Comparison of ENCODE assay signal across 1 cellular context in the genomic region with DNA sequence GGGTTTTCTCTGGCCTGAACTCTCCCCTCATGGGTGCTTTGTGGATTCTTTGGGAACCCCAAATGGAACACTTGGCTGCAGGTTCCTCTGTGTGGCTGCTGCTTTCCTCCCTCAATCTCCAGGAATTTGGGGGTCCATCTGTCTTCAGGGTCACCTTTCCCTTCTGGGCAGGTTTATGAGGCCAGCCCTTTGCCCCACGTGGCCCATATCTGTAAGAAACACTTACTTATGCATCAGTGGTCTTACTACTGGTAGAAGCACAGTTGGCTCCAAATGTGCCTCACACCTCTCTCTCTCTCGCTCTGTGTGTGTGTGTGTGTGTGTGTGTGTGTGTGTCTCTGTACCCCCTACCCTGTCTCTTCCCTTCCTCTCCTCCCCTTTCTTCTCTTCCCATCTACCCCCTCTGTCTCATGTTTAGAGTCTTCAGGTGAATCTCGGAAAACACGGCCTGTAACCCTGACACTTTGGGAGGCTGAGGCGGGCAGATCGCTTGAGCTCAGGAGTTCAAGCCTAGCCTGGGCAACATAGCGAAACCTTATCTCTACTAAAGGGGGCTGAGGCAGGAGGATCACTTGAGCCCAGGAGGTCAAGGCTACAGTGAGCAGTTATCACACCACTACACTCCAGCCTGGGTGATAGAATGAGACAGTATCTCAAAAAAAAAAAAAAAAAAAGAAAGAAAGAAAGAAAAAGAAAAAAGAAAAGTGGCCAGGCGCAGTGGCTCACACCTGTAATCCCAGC.
TF ChIP-seq lines count a peak whose summit lies in the region.

No MANE protein-coding gene starts in this region.

TF ChIP-seq in K562, 482 proteins besides CTCF, POLR2A, EP300 and RAD21 (continued from another document and continues in another):
- no peak for TF ChIP-seq BRD4 (IDR thresholded peaks at IDR 0.05)
- TF ChIP-seq HSF4 (CRISPR knock-in tag; IDR thresholded peaks at IDR 0.05; ENCODE audit: borderline replicate concordance) = no peak
- TF ChIP-seq, protein P1, sequence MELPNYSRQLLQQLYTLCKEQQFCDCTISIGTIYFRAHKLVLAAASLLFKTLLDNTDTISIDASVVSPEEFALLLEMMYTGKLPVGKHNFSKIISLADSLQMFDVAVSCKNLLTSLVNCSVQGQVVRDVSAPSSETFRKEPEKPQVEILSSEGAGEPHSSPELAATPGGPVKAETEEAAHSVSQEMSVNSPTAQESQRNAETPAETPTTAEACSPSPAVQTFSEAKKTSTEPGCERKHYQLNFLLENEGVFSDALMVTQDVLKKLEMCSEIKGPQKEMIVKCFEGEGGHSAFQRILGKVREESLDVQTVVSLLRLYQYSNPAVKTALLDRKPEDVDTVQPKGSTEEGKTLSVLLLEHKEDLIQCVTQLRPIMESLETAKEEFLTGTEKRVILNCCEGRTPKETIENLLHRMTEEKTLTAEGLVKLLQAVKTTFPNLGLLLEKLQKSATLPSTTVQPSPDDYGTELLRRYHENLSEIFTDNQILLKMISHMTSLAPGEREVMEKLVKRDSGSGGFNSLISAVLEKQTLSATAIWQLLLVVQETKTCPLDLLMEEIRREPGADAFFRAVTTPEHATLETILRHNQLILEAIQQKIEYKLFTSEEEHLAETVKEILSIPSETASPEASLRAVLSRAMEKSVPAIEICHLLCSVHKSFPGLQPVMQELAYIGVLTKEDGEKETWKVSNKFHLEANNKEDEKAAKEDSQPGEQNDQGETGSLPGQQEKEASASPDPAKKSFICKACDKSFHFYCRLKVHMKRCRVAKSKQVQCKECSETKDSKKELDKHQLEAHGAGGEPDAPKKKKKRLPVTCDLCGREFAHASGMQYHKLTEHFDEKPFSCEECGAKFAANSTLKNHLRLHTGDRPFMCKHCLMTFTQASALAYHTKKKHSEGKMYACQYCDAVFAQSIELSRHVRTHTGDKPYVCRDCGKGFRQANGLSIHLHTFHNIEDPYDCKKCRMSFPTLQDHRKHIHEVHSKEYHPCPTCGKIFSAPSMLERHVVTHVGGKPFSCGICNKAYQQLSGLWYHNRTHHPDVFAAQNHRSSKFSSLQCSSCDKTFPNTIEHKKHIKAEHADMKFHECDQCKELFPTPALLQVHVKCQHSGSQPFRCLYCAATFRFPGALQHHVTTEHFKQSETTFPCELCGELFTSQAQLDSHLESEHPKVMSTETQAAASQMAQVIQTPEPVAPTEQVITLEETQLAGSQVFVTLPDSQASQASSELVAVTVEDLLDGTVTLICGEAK (IDR thresholded peaks at IDR 0.05) = no peak
- TF ChIP-seq, protein P1 (CRISPR knock-in tag; IDR thresholded peaks at IDR 0.05) = no peak
- no peak for TF ChIP-seq ZFP36 (IDR thresholded peaks at IDR 0.05; ENCODE audit: low read depth, low read length, partially characterized antibody)
- TF ChIP-seq SRSF9 (IDR thresholded peaks at IDR 0.05; ENCODE audit: borderline replicate concordance, low read depth, low read length) = no peak
- TF ChIP-seq GABPA (tag; conservative IDR thresholded peaks at IDR 0.05; ENCODE audit: low read depth) = no peak
- no peak for TF ChIP-seq ZNF785 (CRISPR knock-in tag; IDR thresholded peaks at IDR 0.05)
- TF ChIP-seq MTA3 (IDR thresholded peaks at IDR 0.05; ENCODE audit: borderline replicate concordance) = no peak
- no peak for TF ChIP-seq SP2 (IDR thresholded peaks at IDR 0.05; ENCODE audit: extremely low read depth, low read depth, low read length, poor library complexity, severe bottlenecking)
- TF ChIP-seq SMARCE1 (IDR thresholded peaks at IDR 0.05) = peak; percentile 33; the same call in 1 of the 2 replicates
- no peak for TF ChIP-seq NFE2L1 (tag; IDR thresholded peaks at IDR 0.05; ENCODE audit: borderline replicate concordance, low read depth)
- TF ChIP-seq ZNF197 (CRISPR knock-in tag; IDR thresholded peaks at IDR 0.05; ENCODE audit: low read depth) = no peak
- no peak for TF ChIP-seq CREB1 (IDR thresholded peaks at IDR 0.05)
- no peak for TF ChIP-seq CREB1 (CRISPR knock-in tag; IDR thresholded peaks at IDR 0.05)
- TF ChIP-seq ZNF263 (CRISPR knock-in tag; IDR thresholded peaks at IDR 0.05; ENCODE audit: borderline replicate concordance) = no peak
- no peak for TF ChIP-seq ZFP30 (CRISPR knock-in tag; IDR thresholded peaks at IDR 0.05; ENCODE audit: borderline replicate concordance)
- TF ChIP-seq, protein P2, sequence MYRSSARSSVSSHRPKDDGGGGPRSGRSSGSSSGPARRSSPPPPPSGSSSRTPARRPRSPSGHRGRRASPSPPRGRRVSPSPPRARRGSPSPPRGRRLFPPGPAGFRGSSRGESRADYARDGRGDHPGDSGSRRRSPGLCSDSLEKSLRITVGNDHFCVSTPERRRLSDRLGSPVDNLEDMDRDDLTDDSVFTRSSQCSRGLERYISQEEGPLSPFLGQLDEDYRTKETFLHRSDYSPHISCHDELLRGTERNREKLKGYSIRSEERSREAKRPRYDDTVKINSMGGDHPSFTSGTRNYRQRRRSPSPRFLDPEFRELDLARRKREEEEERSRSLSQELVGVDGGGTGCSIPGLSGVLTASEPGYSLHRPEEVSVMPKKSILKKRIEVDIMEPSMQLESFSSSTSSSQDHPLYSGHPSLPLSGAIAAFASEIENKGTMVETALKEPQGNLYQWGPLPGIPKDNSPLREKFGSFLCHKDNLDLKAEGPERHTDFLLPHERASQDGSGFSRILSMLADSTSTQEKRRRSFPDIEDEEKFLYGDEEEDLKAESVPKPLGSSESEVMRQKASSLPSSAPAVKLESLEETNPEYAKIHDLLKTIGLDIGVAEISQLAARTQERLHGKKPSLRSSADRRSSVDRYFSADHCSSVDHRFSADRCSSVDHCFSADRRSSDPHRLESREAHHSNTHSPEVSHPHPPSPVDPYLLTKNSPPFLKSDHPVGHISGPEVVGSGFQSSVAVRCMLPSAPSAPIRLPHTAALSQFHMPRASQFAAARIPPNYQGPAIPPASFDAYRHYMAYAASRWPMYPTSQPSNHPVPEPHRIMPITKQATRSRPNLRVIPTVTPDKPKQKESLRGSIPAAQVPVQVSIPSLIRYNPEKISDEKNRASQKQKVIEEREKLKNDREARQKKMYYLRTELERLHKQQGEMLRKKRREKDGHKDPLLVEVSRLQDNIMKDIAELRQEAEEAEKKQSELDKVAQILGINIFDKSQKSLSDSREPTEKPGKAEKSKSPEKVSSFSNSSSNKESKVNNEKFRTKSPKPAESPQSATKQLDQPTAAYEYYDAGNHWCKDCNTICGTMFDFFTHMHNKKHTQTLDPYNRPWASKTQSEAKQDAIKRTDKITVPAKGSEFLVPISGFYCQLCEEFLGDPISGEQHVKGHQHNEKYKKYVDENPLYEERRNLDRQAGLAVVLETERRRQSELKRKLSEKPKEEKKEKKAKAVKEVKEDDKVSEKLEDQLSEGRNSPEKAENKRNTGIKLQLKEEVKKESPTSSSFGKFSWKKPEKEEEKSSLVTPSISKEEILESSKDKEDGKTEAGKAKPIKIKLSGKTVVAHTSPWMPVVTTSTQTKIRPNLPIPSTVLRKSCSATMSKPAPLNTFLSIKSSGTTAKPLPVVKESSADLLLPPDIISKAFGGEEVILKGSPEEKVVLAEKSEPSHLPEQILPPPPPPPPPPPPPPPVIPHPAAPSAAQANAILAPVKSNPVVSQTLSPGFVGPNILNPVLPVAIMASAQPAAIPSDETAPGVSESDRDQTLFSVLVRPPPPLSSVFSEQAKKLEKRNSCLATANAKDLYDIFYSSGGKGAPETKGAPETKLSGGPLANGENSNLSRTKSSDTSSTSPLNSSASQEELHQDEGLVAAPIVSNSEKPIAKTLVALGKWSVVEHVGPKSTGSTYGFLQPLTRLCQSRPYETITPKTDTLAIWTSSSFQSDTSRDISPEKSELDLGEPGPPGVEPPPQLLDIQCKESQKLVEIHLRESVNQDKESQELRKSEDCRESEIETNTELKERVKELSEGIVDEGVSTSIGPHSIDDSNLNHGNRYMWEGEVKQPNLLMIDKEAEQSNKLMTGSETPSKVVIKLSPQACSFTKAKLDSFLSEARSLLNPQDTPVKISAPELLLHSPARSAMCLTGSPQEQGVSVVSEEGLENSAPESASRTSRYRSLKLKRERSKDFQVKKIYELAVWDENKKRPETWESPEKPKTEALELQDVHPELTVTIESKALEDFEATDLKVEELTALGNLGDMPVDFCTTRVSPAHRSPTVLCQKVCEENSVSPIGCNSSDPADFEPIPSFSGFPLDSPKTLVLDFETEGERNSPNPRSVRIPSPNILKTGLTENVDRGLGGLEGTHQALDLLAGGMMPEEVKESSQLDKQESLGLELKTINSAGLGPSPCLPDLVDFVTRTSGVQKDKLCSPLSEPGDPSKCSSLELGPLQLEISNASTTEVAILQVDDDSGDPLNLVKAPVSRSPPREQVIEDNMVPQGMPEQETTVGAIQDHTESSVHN (IDR thresholded peaks at IDR 0.05; ENCODE audit: borderline replicate concordance in 1 of 2, low read depth in 1 of 2) = no peak
- no peak for TF ChIP-seq TCFL5 (CRISPR knock-in tag; conservative IDR thresholded peaks at IDR 0.05)
- TF ChIP-seq PTRF (tag; IDR thresholded peaks at IDR 0.05) = no peak
- TF ChIP-seq, protein P3, sequence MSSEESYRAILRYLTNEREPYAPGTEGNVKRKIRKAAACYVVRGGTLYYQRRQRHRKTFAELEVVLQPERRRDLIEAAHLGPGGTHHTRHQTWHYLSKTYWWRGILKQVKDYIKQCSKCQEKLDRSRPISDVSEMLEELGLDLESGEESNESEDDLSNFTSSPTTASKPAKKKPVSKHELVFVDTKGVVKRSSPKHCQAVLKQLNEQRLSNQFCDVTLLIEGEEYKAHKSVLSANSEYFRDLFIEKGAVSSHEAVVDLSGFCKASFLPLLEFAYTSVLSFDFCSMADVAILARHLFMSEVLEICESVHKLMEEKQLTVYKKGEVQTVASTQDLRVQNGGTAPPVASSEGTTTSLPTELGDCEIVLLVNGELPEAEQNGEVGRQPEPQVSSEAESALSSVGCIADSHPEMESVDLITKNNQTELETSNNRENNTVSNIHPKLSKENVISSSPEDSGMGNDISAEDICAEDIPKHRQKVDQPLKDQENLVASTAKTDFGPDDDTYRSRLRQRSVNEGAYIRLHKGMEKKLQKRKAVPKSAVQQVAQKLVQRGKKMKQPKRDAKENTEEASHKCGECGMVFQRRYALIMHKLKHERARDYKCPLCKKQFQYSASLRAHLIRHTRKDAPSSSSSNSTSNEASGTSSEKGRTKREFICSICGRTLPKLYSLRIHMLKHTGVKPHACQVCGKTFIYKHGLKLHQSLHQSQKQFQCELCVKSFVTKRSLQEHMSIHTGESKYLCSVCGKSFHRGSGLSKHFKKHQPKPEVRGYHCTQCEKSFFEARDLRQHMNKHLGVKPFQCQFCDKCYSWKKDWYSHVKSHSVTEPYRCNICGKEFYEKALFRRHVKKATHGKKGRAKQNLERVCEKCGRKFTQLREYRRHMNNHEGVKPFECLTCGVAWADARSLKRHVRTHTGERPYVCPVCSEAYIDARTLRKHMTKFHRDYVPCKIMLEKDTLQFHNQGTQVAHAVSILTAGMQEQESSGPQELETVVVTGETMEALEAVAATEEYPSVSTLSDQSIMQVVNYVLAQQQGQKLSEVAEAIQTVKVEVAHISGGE (CRISPR knock-in tag; IDR thresholded peaks at IDR 0.05) = no peak
- 0 out of 2 replicates have a peak, but pooled peaks have one; percentile 16 for TF ChIP-seq SMAD4 (CRISPR knock-in tag; conservative IDR thresholded peaks at IDR 0.05)
- TF ChIP-seq, protein P4, sequence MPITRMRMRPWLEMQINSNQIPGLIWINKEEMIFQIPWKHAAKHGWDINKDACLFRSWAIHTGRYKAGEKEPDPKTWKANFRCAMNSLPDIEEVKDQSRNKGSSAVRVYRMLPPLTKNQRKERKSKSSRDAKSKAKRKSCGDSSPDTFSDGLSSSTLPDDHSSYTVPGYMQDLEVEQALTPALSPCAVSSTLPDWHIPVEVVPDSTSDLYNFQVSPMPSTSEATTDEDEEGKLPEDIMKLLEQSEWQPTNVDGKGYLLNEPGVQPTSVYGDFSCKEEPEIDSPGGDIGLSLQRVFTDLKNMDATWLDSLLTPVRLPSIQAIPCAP (CRISPR knock-in tag; IDR thresholded peaks at IDR 0.05; ENCODE audit: borderline replicate concordance) = no peak
- no peak for TF ChIP-seq ZKSCAN1 (IDR thresholded peaks at IDR 0.05; ENCODE audit: low read depth, low read length)
- no peak for TF ChIP-seq ZNF354B (CRISPR knock-in tag; IDR thresholded peaks at IDR 0.05)
- no peak for TF ChIP-seq NFE2 (IDR thresholded peaks at IDR 0.05; ENCODE audit: low read depth)
- no peak for TF ChIP-seq ZNF699 (CRISPR knock-in tag; IDR thresholded peaks at IDR 0.05; ENCODE audit: insufficient replicate concordance)
- no peak for TF ChIP-seq RFX7 (CRISPR knock-in tag; IDR thresholded peaks at IDR 0.05)
- TF ChIP-seq NCOA4 (IDR thresholded peaks at IDR 0.05; ENCODE audit: partially characterized antibody) = no peak
- TF ChIP-seq, protein P5, sequence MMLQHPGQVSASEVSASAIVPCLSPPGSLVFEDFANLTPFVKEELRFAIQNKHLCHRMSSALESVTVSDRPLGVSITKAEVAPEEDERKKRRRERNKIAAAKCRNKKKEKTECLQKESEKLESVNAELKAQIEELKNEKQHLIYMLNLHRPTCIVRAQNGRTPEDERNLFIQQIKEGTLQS (IDR thresholded peaks at IDR 0.05) = no peak
- TF ChIP-seq, protein P5 (CRISPR knock-in tag; conservative IDR thresholded peaks at IDR 0.05) = no peak
